18 cellular contexts compared by ENCODE assay signal in genomic region chr19:12636631-12637030, GRCh38.
"Had no signal": no experiment of that assay in that cellular context is flagged by ENCODE, and none has a peak within 500 bp of the region (broad histone marks: within the 10 kb centered on the region; RNA-seq: fewer than 3 reads in every experiment).

No MANE protein-coding gene starts in this region.

- H3K4me3 ChIP-seq: gastrocnemius medialis, heart right ventricle, prostate gland, right lobe of liver, testis, tibial nerve had no signal

- H3K27ac ChIP-seq: gastrocnemius medialis, heart right ventricle, parathyroid adenoma, prostate gland, right lobe of liver, testis, tibial nerve had no signal

- H3K9me3 ChIP-seq: gastrocnemius medialis, heart right ventricle, prostate gland, right lobe of liver, testis, tibial nerve had no signal

- H3K4me1 ChIP-seq: prostate gland had no signal

- H3K36me3 ChIP-seq: prostate gland, right lobe of liver had no signal

- DNase-seq: effector memory CD4-positive, alpha-beta T cell; gastrocnemius medialis; heart right ventricle; islet precursor cell; mesendoderm; naive B cell; occipital lobe; stimulated activated CD4-positive, alpha-beta T cell treated with anti-CD3 and anti-CD28 coated beads, Interleukin-2, amount 100 ng/mL, for 24 hours; stimulated activated CD4-positive, alpha-beta T cell treated with anti-CD3 and anti-CD28 coated beads, Interleukin-4, amount 100 ng/mL, for 4 hours; stimulated activated naive B cell treated with anti-CD40 and anti-IgM and Interleukin-4, amounts not matched to agents 10 μg/mL and 1 μg/mL and 100 μg/mL, for 72 hours; stimulated activated naive CD8-positive, alpha-beta T cell treated with anti-CD3 and anti-CD28 coated beads, Interleukin-15, amount 100 ng/mL, for 72 hours; testis had no signal

- ATAC-seq: esophagus mucosa; gastrocnemius medialis; heart right ventricle; right lobe of liver; stimulated activated naive B cell treated with anti-CD40 and anti-IgM and Interleukin-4, amounts not matched to agents 10 μg/mL and 1 μg/mL and 100 μg/mL, for 72 hours; stimulated activated naive CD8-positive, alpha-beta T cell treated with anti-CD3 and anti-CD28 coated beads, Interleukin-15, amount 100 ng/mL, for 72 hours had no signal

- H3K27me3 ChIP-seq: gastrocnemius medialis, heart right ventricle, right lobe of liver, testis, tibial nerve had no signal

- FAIRE-seq: endometrium had no signal
